ENCODE assay signal across 8 cellular contexts in the genomic region with DNA sequence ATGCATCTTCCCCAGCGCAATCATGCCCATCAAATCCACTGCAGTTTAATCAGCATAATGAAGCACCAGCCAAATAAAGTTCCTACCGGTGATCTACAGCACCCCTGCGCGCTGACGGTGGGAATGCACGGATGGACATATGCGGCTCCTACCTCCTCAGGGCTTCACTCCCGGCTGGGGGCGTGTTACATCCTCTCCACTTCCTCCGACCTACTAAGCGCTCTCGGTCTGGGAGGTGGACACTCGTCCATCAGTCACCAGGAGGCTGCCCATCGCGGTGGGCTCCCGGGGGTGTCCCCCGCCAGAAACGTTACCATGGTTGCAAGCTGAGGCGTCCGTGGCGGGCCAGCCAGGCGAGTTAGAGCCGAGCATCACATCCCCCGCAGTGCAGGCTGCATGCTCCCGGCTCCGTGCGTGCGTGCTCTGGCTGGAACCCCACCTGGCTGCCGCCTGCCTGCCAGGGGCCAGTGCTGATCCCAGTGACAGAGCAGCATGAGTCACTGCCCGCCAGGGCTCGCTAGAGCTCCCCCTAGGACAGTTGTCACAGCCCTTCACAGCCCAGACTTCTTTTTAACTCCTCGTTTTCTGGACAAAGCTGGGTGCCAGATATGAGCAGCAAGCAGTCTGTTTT.
DNase-seq lines count a peak whose midpoint lies in the region; ATAC-seq, FAIRE-seq and TF ChIP-seq lines count a peak whose summit lies in the region.
"Had no signal": no experiment of that assay in that cellular context is flagged by ENCODE, and none has a peak within 500 bp of the region (broad histone marks: within the 10 kb centered on the region; RNA-seq: fewer than 3 reads in every experiment).

No MANE protein-coding gene starts in this region.

- peaks cover 7% of the 10 kb centered on the region for H3K36me3 Mint-ChIP-seq in activated naive CD4-positive, alpha-beta T cell treated with anti-CD3 and anti-CD28 coated beads for 36 hours (ENCODE audit: low read depth)

- DNase-seq in HCEC 1CT (peak; percentile 69), OCI-M1 (lab: John Stamatoyannopoulos, UW) (peak; percentile 50), epithelial cell of proximal tubule (ENCODE audit: low read depth) (no peak), middle frontal gyrus (ENCODE audit: extremely low spot score, low spot score) (peak; percentile 70), GM12892 (ENCODE audit: insufficient read length) (no peak)
- no peak for DNase-seq in activated naive CD4-positive, alpha-beta T cell treated with anti-CD3 and anti-CD28 coated beads for 36 hours

- intact Hi-C loops in activated naive CD4-positive, alpha-beta T cell treated with anti-CD3 and anti-CD28 coated beads for 36 hours (cut with micrococcal nuclease), result no loop called here

- H3K27me3 Mint-ChIP-seq in activated naive CD4-positive, alpha-beta T cell treated with anti-CD3 and anti-CD28 coated beads for 36 hours (ENCODE audit: low read depth), result no peaks in the 10 kb centered on the region
- H3K27me3 Mint-ChIP-seq: stimulated activated naive CD8-positive, alpha-beta T cell treated with anti-CD3 and anti-CD28 coated beads, Interleukin-15, Interleukin-2, amounts not matched to agents 100 ng/mL and 50 ng/mL, for 24 hours had no signal

- no peak for FAIRE-seq in GM12892 (lab: Jason Lieb, UNC)

- no peak overlapping the region for H3K4me3 Mint-ChIP-seq in activated naive CD4-positive, alpha-beta T cell treated with anti-CD3 and anti-CD28 coated beads for 36 hours
- H3K4me3 Mint-ChIP-seq: stimulated activated naive CD8-positive, alpha-beta T cell treated with anti-CD3 and anti-CD28 coated beads, Interleukin-15, Interleukin-2, amounts not matched to agents 100 ng/mL and 50 ng/mL, for 24 hours had no signal

- TF ChIP-seq CTCF in epithelial cell of proximal tubule (conservative IDR thresholded peaks at IDR 0.05; ENCODE audit: low read depth, low read length), result peak; percentile 70

- peak overlapping the region; percentile 59 for H3K4me3 ChIP-seq in epithelial cell of proximal tubule (ENCODE audit: low read depth, low read length)

- no peak for TF ChIP-seq POLR2A in GM12892 (IDR thresholded peaks at IDR 0.05; ENCODE audit: low read depth, low read length)

- H3K9me3 Mint-ChIP-seq in activated naive CD4-positive, alpha-beta T cell treated with anti-CD3 and anti-CD28 coated beads for 36 hours, result peaks cover 4% of the 10 kb centered on the region
- H3K9me3 Mint-ChIP-seq: stimulated activated naive CD8-positive, alpha-beta T cell treated with anti-CD3 and anti-CD28 coated beads, Interleukin-15, Interleukin-2, amounts not matched to agents 100 ng/mL and 50 ng/mL, for 24 hours had no signal

- H3K27ac Mint-ChIP-seq in activated naive CD4-positive, alpha-beta T cell treated with anti-CD3 and anti-CD28 coated beads for 36 hours, result no peak overlapping the region
- H3K27ac Mint-ChIP-seq: stimulated activated naive CD8-positive, alpha-beta T cell treated with anti-CD3 and anti-CD28 coated beads, Interleukin-15, Interleukin-2, amounts not matched to agents 100 ng/mL and 50 ng/mL, for 24 hours had no signal

- peaks cover 5% of the 10 kb centered on the region for H3K4me1 Mint-ChIP-seq in activated naive CD4-positive, alpha-beta T cell treated with anti-CD3 and anti-CD28 coated beads for 36 hours (ENCODE audit: low read depth)

- no peak for ATAC-seq in activated CD4-positive, CD25-positive, alpha-beta regulatory T cell treated with anti-CD3 and anti-CD28 coated beads, Interleukin-2, amount 50 U/mL, for 24 hours

- CTCF ChIA-PET in activated naive CD4-positive, alpha-beta T cell treated with anti-CD3 and anti-CD28 coated beads for 36 hours (lab: Charles Lee), result interaction anchor here (0.9 kb wide), 1 partner anchor 1622 kb away, joined by 3 read pairs; no protein-coding TSS in a partner anchor

Comparison
In these comparisons a context has a peak if more than half of its experiments do, and no peak if none do; other contexts are left out.
1. DNase-seq: peak in HCEC 1CT (single experiment), OCI-M1 (single experiment) and middle frontal gyrus (single experiment); none in epithelial cell of proximal tubule (single experiment), activated naive CD4-positive, alpha-beta T cell treated with anti-CD3 and anti-CD28 coated beads for 36 hours (single experiment) and GM12892 (single experiment).